Comparison of ENCODE assay signal across 18 cellular contexts in genomic region chr15:40451497-40452158, GRCh38. TPM values are rescaled to one million over a fixed set of nuclear protein-coding genes. Genes with fewer than 3 reads are reported as not detected.
A peak's percentile ranks its signal among the peaks of the same experiment; 100 is the strongest.
DNase-seq lines count a peak whose midpoint lies in the region; ATAC-seq, FAIRE-seq and TF ChIP-seq lines count a peak whose summit lies in the region.
"Had no signal": no experiment of that assay in that cellular context is flagged by ENCODE, and none has a peak within 500 bp of the region (broad histone marks: within the 10 kb centered on the region; RNA-seq: fewer than 3 reads in every experiment).

No MANE protein-coding gene starts in this region.

- H3K14ac ChIP-seq in H9 (ENCODE audit: insufficient read depth, low read length), result no peak overlapping the region

- peaks cover 82% of the 10 kb centered on the region for H3K4me1 Mint-ChIP-seq in CD4-positive, alpha-beta T cell (ENCODE audit: low read depth)
- H3K4me1 Mint-ChIP-seq in H9, result peaks cover 73 to 74% of the 10 kb centered on the region in 2 experiments

- peaks cover 14% of the 10 kb centered on the region; the same call in 1 of the 2 replicates for H3K4me1 ChIP-seq in H9 (ENCODE audit: insufficient read depth, low read length)
- peaks cover 57% of the 10 kb centered on the region for H3K4me1 ChIP-seq in mucosa of descending colon (ENCODE audit: low read depth)
- H3K4me1 ChIP-seq: HAP-1 had no signal

- DNase-seq in CD4-positive, alpha-beta T cell, result no peak
- DNase-seq in H9, result no peak
- no peak for DNase-seq in activated naive CD4-positive, alpha-beta T cell treated with anti-CD3 and anti-CD28 coated beads, Interleukin-2, amount 50 U/mL, for 72 hours (ENCODE audit: low spot score in 2 of 2)
- no peak for DNase-seq in mucosa of descending colon
- DNase-seq in NOMO-1 treated with DMSO at 0.1 percent for 48 hours (lab: John Stamatoyannopoulos, UW; ENCODE audit: unreplicated experiment), result no peak
- DNase-seq in SKM-1 treated with dmso at 0.1 percent for 144 hours (lab: John Stamatoyannopoulos, UW; ENCODE audit: unreplicated experiment), result no peak
- DNase-seq in SHP77 treated with DMSO at 0.1 percent for 48 hours (lab: John Stamatoyannopoulos, UW), result no peak
- no peak for DNase-seq in frontal cortex (ENCODE audit: low spot score in 2 of 2)
- DNase-seq: adrenal gland, AML-193, islet precursor cell, NCI-H1092, pancreas, SHP77, uterus had no signal

- no peaks in the 10 kb centered on the region for H3K27me3 Mint-ChIP-seq in CD4-positive, alpha-beta T cell
- H3K27me3 Mint-ChIP-seq in H9 (ENCODE audit: low read depth), result no peaks in the 10 kb centered on the region
- H3K27me3 Mint-ChIP-seq: IgD-negative memory B cell had no signal

- no peak overlapping the region for H2BK20ac ChIP-seq in H9 (ENCODE audit: low read depth, low read length, poor library complexity, severe bottlenecking)

- CTCF ChIA-PET in CD4-positive, alpha-beta T cell (lab: Charles Lee), result interaction anchor here (1.7 kb wide), 1 partner anchor 10 kb away, joined by 4 read pairs; the partner anchor contains the start of gene BAHD1

- no peak overlapping the region for H2BK5ac ChIP-seq in H9 (ENCODE audit: insufficient read length, low read length)

- no peak overlapping the region for H2BK120ac ChIP-seq in H9 (ENCODE audit: low read depth, low read length, poor library complexity, severe bottlenecking)

- intact Hi-C loops in CD4-positive, alpha-beta T cell (cut with DNase I, micrococcal nuclease), result loop anchor here in 1 of 2 experiments (5.0 kb wide), 1 partner anchor 116 kb away; the partner anchor contains the start of genes CCDC32 and RPUSD2
- intact Hi-C loops in mucosa of descending colon (cut with DNase I, micrococcal nuclease), result no loop called here

- no peak overlapping the region for H3K4me3 ChIP-seq in mucosa of descending colon
- H3K4me3 ChIP-seq: adrenal gland, HAP-1, pancreas, uterus had no signal

- no peaks in the 10 kb centered on the region for H3K9me3 ChIP-seq in CD4-positive, alpha-beta T cell (ENCODE audit: control insufficient read depth, low read length)
- no peaks in the 10 kb centered on the region for H3K9me3 ChIP-seq in H9 (ENCODE audit: control insufficient read depth, low read depth, low read length)
- H3K9me3 ChIP-seq in mucosa of descending colon, result no peaks in the 10 kb centered on the region
- H3K9me3 ChIP-seq: adrenal gland, HAP-1, pancreas, uterus had no signal

- peaks cover 66% of the 10 kb centered on the region; the same call in 1 of the 2 replicates for H3K79me2 ChIP-seq in H9 (ENCODE audit: insufficient read depth, low read length)

- H4K20me1 ChIP-seq in H9 (ENCODE audit: control insufficient read depth, insufficient read depth, insufficient read length), result no peaks in the 10 kb centered on the region

- no peak overlapping the region for H2AFZ ChIP-seq in H9 (ENCODE audit: low read length)

- peak overlapping the region; percentile 13 for H3K27ac ChIP-seq in CD4-positive, alpha-beta T cell (ENCODE audit: low read depth, low read length)
- no peak overlapping the region for H3K27ac ChIP-seq in H9 (ENCODE audit: insufficient read length, low read depth, low read length)
- H3K27ac ChIP-seq: adrenal gland, pancreas, uterus had no signal

- TF ChIP-seq CTCF in CD4-positive, alpha-beta T cell (IDR thresholded peaks at IDR 0.05), result no peak
- TF ChIP-seq CTCF in H9 (conservative IDR thresholded peaks at IDR 0.05) (no peak), mucosa of descending colon (IDR thresholded peaks at IDR 0.05) (no peak)

- no peak overlapping the region for H3K4ac ChIP-seq in H9 (ENCODE audit: low read depth, low read length)

- no peaks in the 10 kb centered on the region for H3K27me3 ChIP-seq in CD4-positive, alpha-beta T cell (ENCODE audit: control insufficient read depth, insufficient read depth, low read length)
- no peaks in the 10 kb centered on the region for H3K27me3 ChIP-seq in H9 (ENCODE audit: insufficient read depth, low read length)
- H3K27me3 ChIP-seq: adrenal gland, pancreas, uterus had no signal

- H3K4me3 Mint-ChIP-seq in CD4-positive, alpha-beta T cell, result peak overlapping the region; percentile 81
- no peak overlapping the region; a peak in 2 of 5 replicates for H3K4me3 Mint-ChIP-seq in H9

- no peak overlapping the region for H3K9ac ChIP-seq in H9 (ENCODE audit: extremely low read depth, insufficient read length, low read length)

- no peak overlapping the region for H2BK12ac ChIP-seq in H9 (ENCODE audit: insufficient read length, low read depth, low read length)

- H3K56ac ChIP-seq in H9 (ENCODE audit: insufficient read length, low read depth, low read length), result no peak overlapping the region

- POLR2A ChIA-PET in CD4-positive, alpha-beta T cell (lab: Charles Lee), result interaction anchor here (0.8 to 9.1 kb wide), 3 partner anchors 9 to 118 kb away, joined by 3 to 106 read pairs (median 6); partner anchors contain the start of genes BAHD1 and RPUSD2

- H3T11ph ChIP-seq in H9 (ENCODE audit: low read length), result no peak overlapping the region

- H3K18ac ChIP-seq in H9 (ENCODE audit: insufficient read length, low read depth, low read length), result no peak overlapping the region

- no peak overlapping the region for H2BK15ac ChIP-seq in H9 (ENCODE audit: low read depth, low read length)

- H3K79me1 ChIP-seq in H9 (ENCODE audit: insufficient read depth, low read depth, low read length, poor library complexity, severe bottlenecking), result peaks cover 6% of the 10 kb centered on the region

- H4K5ac ChIP-seq in H9 (ENCODE audit: insufficient read length, low read depth, low read length), result no peak overlapping the region

- H3K36me3 Mint-ChIP-seq in CD4-positive, alpha-beta T cell (ENCODE audit: low read depth), result no peaks in the 10 kb centered on the region
- peaks cover 0 to 15% (median 7%) of the 10 kb centered on the region in 3 experiments; a peak in 4 of 7 replicates for H3K36me3 Mint-ChIP-seq in H9 (ENCODE audit: insufficient read depth in 1 of 3, low read depth in 3 of 3)
- H3K36me3 Mint-ChIP-seq in activated naive CD4-positive, alpha-beta T cell treated with anti-CD3 and anti-CD28 coated beads, Interleukin-2, amount 50 U/mL, for 72 hours, result peaks cover 0 to 6% of the 10 kb centered on the region in 2 donors
- H3K36me3 Mint-ChIP-seq: IgD-negative memory B cell had no signal

- no peak overlapping the region for H4K8ac ChIP-seq in H9 (replicated peaks; ENCODE audit: insufficient read length, low read depth, low read length)

- H3K36me3 ChIP-seq in mucosa of descending colon (ENCODE audit: low read depth), result no peaks in the 10 kb centered on the region
- H3K36me3 ChIP-seq: adrenal gland, HAP-1, pancreas, uterus had no signal

- WGBS in H9 (ENCODE audit: extremely low coverage, insufficient read length, low lambda C conversion rate), result no CpG with 5 or more reads among the region's 3 CpGs

- no peak overlapping the region for H3K4me2 ChIP-seq in H9 (ENCODE audit: insufficient read depth, insufficient read length, low read length)

- peak overlapping the region; percentile 84 for H3K27ac Mint-ChIP-seq in CD4-positive, alpha-beta T cell
- peak overlapping the region; percentile 46 to 94 (median 59); a peak in 5 of 7 replicates for H3K27ac Mint-ChIP-seq in H9
- H3K27ac Mint-ChIP-seq in activated naive CD4-positive, alpha-beta T cell treated with anti-CD3 and anti-CD28 coated beads, Interleukin-2, amount 50 U/mL, for 72 hours, result peak overlapping the region; percentile 27 to 60

- H3K9me3 Mint-ChIP-seq in CD4-positive, alpha-beta T cell, result no peaks in the 10 kb centered on the region
- no peaks in the 10 kb centered on the region for H3K9me3 Mint-ChIP-seq in H9
- H3K9me3 Mint-ChIP-seq in activated naive CD4-positive, alpha-beta T cell treated with anti-CD3 and anti-CD28 coated beads, Interleukin-2, amount 50 U/mL, for 72 hours, result no peaks in the 10 kb centered on the region
- H3K9me3 Mint-ChIP-seq: IgD-negative memory B cell had no signal

- no peak overlapping the region for H3K23ac ChIP-seq in H9 (ENCODE audit: insufficient read length, low read depth, low read length)

- FAIRE-seq in frontal cortex (lab: Jason Lieb, UNC), result no peak
- FAIRE-seq: endothelial cell of umbilical vein, pancreas had no signal

- H2AK5ac ChIP-seq in H9 (ENCODE audit: insufficient read length, low read length), result no peak overlapping the region

- H4K91ac ChIP-seq in H9 (ENCODE audit: insufficient read length, low read depth, low read length), result no peak overlapping the region

- H3K23me2 ChIP-seq in H9 (ENCODE audit: insufficient read length, low read depth, low read length, poor library complexity, severe bottlenecking), result no peaks in the 10 kb centered on the region

- ATAC-seq in CD4-positive, alpha-beta T cell (ENCODE audit: poor library complexity), result no peak
- no peak for ATAC-seq in activated naive CD4-positive, alpha-beta T cell treated with anti-CD3 and anti-CD28 coated beads, Interleukin-2, amount 50 U/mL, for 72 hours
- peak; percentile 51 for ATAC-seq in mucosa of descending colon

RNA-seq across cellular contexts. Expression of gene BAHD1, which starts 10.9 kb away (rescaled TPM):
- total RNA-seq in CD4-positive, alpha-beta T cell, result 10 to 100 TPM; 20.3 to 21.5 TPM
- total RNA-seq in H9 (2021), result 52.9 and 54.1 TPM in 2 replicates
- 10 to 100 TPM; 14.6 to 15.1 TPM for total RNA-seq in activated naive CD4-positive, alpha-beta T cell treated with anti-CD3 and anti-CD28 coated beads, Interleukin-2, amount 50 U/mL, for 72 hours
- 10 to 100 TPM; 26.9 to 32.2 (median 31.1) TPM for total RNA-seq in mucosa of descending colon
- 7.3 TPM for total RNA-seq in frontal cortex

RNA-seq across cellular contexts. Expression of gene CHST14, which starts 19.2 kb away (rescaled TPM):
- 1 to 10 TPM; 4.6 to 5.1 TPM for total RNA-seq in CD4-positive, alpha-beta T cell
- 24.4 and 25.7 TPM in 2 replicates for total RNA-seq in H9 (2021)
- total RNA-seq in activated naive CD4-positive, alpha-beta T cell treated with anti-CD3 and anti-CD28 coated beads, Interleukin-2, amount 50 U/mL, for 72 hours, result 1 to 10 TPM; 1.6 to 6.7 TPM
- 10 to 100 TPM in 1 of 3 donors, 1 to 10 TPM in 2; 3.5 to 10.5 (median 4.8) TPM for total RNA-seq in mucosa of descending colon
- 0.82 TPM for total RNA-seq in frontal cortex

RNA-seq across cellular contexts. Expression of gene IVD, which starts 46.0 kb away (rescaled TPM):
- total RNA-seq in CD4-positive, alpha-beta T cell, result 10 to 100 TPM; 30.7 to 31.9 TPM
- total RNA-seq in H9 (2021) (86.7 and 93.1 TPM in 2 replicates), mucosa of descending colon (10 to 100 TPM; 65.8 to 88.3 (median 74.8) TPM), frontal cortex (15.1 TPM)
- 10 to 100 TPM; 45.2 to 66.9 TPM for total RNA-seq in activated naive CD4-positive, alpha-beta T cell treated with anti-CD3 and anti-CD28 coated beads, Interleukin-2, amount 50 U/mL, for 72 hours
